ENCODE assay signal across 14 cellular contexts in the genomic region with DNA sequence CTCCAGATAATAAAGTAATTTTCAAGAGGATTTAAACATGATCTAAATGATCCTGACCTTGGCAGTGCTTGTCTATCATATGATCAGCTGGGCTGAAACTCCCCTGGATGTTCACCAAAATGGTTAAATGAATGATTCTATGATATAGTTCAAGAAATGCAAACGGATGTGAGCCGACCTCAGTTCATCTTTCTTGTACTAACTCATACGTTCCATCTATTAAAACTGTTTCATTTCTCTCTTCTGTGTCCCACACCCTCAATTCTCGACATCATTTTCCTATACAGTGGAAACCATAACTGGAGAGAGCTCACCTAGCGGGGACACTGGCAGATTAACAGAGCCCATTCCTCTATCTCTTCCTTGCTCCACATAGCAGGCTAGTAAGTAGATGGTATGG.
A peak's percentile ranks its signal among the peaks of the same experiment; 100 is the strongest.
DNase-seq lines count a peak whose midpoint lies in the region; ATAC-seq and TF ChIP-seq lines count a peak whose summit lies in the region.
"Had no signal": no experiment of that assay in that cellular context is flagged by ENCODE, and none has a peak within 500 bp of the region (broad histone marks: within the 10 kb centered on the region; RNA-seq: fewer than 3 reads in every experiment).

No MANE protein-coding gene starts in this region.

- H3K27me3 ChIP-seq in heart left ventricle, result no peaks in the 10 kb centered on the region
- H3K27me3 ChIP-seq: suprapubic skin had no signal

- peak overlapping the region in 9 of 12 donors; percentile 10 to 51 (median 22) for H3K27ac ChIP-seq in heart left ventricle
- H3K27ac ChIP-seq: 22Rv1, suprapubic skin had no signal

- TF ChIP-seq POLR2A in heart left ventricle (IDR thresholded peaks at IDR 0.05), result no peak

- H3K4me1 Mint-ChIP-seq in stimulated activated naive B cell treated with anti-CD40 and anti-IgM and Interleukin-4, amounts not matched to agents 10 μg/mL and 1 μg/mL and 100 μg/mL, for 72 hours, result peaks cover 37 to 72% of the 10 kb centered on the region in 2 donors
- H3K4me1 Mint-ChIP-seq: activated naive CD4-positive, alpha-beta T cell treated with anti-CD3 and anti-CD28 coated beads, Interleukin-2, amount 50 U/mL, for 24 hours had no signal

- ATAC-seq in heart left ventricle (no peak), GM21786 (IDR thresholded peaks at IDR 0.05; ENCODE audit: unreplicated experiment) (peak; percentile 48), HG03342 (IDR thresholded peaks at IDR 0.05; ENCODE audit: unreplicated experiment) (peak; percentile 53)
- ATAC-seq in stimulated activated naive B cell treated with anti-CD40 and anti-IgM and Interleukin-4, amounts not matched to agents 10 μg/mL and 1 μg/mL and 100 μg/mL, for 72 hours (replicated peaks), result peak; percentile 78

- H3K9me3 ChIP-seq in heart left ventricle, result no peaks in the 10 kb centered on the region
- H3K9me3 ChIP-seq: suprapubic skin had no signal

- H3K36me3 Mint-ChIP-seq in stimulated activated naive B cell treated with anti-CD40 and anti-IgM and Interleukin-4, amounts not matched to agents 10 μg/mL and 1 μg/mL and 100 μg/mL, for 72 hours, result peaks cover 50 to 68% of the 10 kb centered on the region in 2 donors
- H3K36me3 Mint-ChIP-seq: activated naive CD4-positive, alpha-beta T cell treated with anti-CD3 and anti-CD28 coated beads, Interleukin-2, amount 50 U/mL, for 24 hours had no signal

- no peak overlapping the region for H3K4me3 Mint-ChIP-seq in stimulated activated naive B cell treated with anti-CD40 and anti-IgM and Interleukin-4, amounts not matched to agents 10 μg/mL and 1 μg/mL and 100 μg/mL, for 72 hours
- H3K4me3 Mint-ChIP-seq: activated naive CD4-positive, alpha-beta T cell treated with anti-CD3 and anti-CD28 coated beads, Interleukin-2, amount 50 U/mL, for 24 hours had no signal

- H3K9me3 Mint-ChIP-seq in stimulated activated naive B cell treated with anti-CD40 and anti-IgM and Interleukin-4, amounts not matched to agents 10 μg/mL and 1 μg/mL and 100 μg/mL, for 72 hours, result peaks cover 0 to 2% of the 10 kb centered on the region in 2 donors
- H3K9me3 Mint-ChIP-seq: activated naive CD4-positive, alpha-beta T cell treated with anti-CD3 and anti-CD28 coated beads, Interleukin-2, amount 50 U/mL, for 24 hours had no signal

- H3K27ac Mint-ChIP-seq in stimulated activated naive B cell treated with anti-CD40 and anti-IgM and Interleukin-4, amounts not matched to agents 10 μg/mL and 1 μg/mL and 100 μg/mL, for 72 hours, result peak overlapping the region; percentile 82
- H3K27ac Mint-ChIP-seq: activated naive CD4-positive, alpha-beta T cell treated with anti-CD3 and anti-CD28 coated beads, Interleukin-2, amount 50 U/mL, for 24 hours had no signal

- H3K36me3 ChIP-seq in heart left ventricle, result peaks cover 0 to 42% (median 18%) of the 10 kb centered on the region in 9 donors
- H3K36me3 ChIP-seq: suprapubic skin had no signal

- TF ChIP-seq CTCF in heart left ventricle (IDR thresholded peaks at IDR 0.05), result no peak

- intact Hi-C loops in heart left ventricle (cut with DNase I), result loop anchor here in 9 of 10 donors (5.0 to 10.0 kb wide), 6 partner anchors 81 to 544 kb away; a partner anchor contains a TSS
- intact Hi-C loops in cardiac septum (cut with DNase I), result loop anchor here (5.0 kb wide), 1 partner anchor 81 kb away; no protein-coding TSS in a partner anchor

- no peak for DNase-seq in heart left ventricle
- no peak for DNase-seq in cardiac septum (ENCODE audit: low spot score)
- DNase-seq in stimulated activated naive B cell treated with anti-CD40 and anti-IgM and Interleukin-4, amounts not matched to agents 10 μg/mL and 1 μg/mL and 100 μg/mL, for 72 hours, result no peak
- DNase-seq in NCI-H2081 (lab: John Stamatoyannopoulos, UW), result no peak
- DNase-seq in activated CD4-positive, CD25-positive, alpha-beta regulatory T cell treated with anti-CD3 and anti-CD28 coated beads, Interleukin-2, amount 50 U/mL, for 72 hours, result no peak
- no peak for DNase-seq in T1000 (lab: John Stamatoyannopoulos, UW)
- DNase-seq: activated CD4-positive, alpha-beta T cell treated with anti-CD3 and anti-CD28 coated beads, Interleukin-2, amount 50 U/mL, for 48 hours; cerebellar nuclear complex; OCI-M1 had no signal

- H3K4me1 ChIP-seq in heart left ventricle, result peaks cover 7 to 95% (median 68%) of the 10 kb centered on the region in 12 donors

- 72 to 81% (median 74%) methylated on average over 5 of the region's 5 CpGs for WGBS in heart left ventricle, 4 donors

- H3K4me3 ChIP-seq in heart left ventricle, result no peak overlapping the region
- H3K4me3 ChIP-seq: suprapubic skin had no signal

- no peaks in the 10 kb centered on the region for H3K27me3 Mint-ChIP-seq in stimulated activated naive B cell treated with anti-CD40 and anti-IgM and Interleukin-4, amounts not matched to agents 10 μg/mL and 1 μg/mL and 100 μg/mL, for 72 hours

Comparison
In these comparisons a context has a peak if more than half of its experiments do, and no peak if none do; other contexts are left out.
1. ATAC-seq: peak in GM21786 (single experiment), HG03342 (single experiment) and stimulated activated naive B cell treated with anti-CD40 and anti-IgM and Interleukin-4, amounts not matched to agents 10 μg/mL and 1 μg/mL and 100 μg/mL, for 72 hours (2 of 2); none in heart left ventricle (0 of 4).